ENCODE assay signal across 15 cellular contexts in genomic region chr12:14171111-14171510, GRCh38.
DNase-seq lines count a peak whose midpoint lies in the region; ATAC-seq and TF ChIP-seq lines count a peak whose summit lies in the region.
"Had no signal": no experiment of that assay in that cellular context is flagged by ENCODE, and none has a peak within 500 bp of the region (broad histone marks: within the 10 kb centered on the region; RNA-seq: fewer than 3 reads in every experiment).

No MANE protein-coding gene starts in this region.

- no peak overlapping the region for H3K4me3 ChIP-seq in endodermal cell (ENCODE audit: low read length)
- no peak overlapping the region for H3K4me3 ChIP-seq in gastrocnemius medialis
- H3K4me3 ChIP-seq: left lung, SJSA1 had no signal

- H3K9ac ChIP-seq in endodermal cell (ENCODE audit: extremely low read depth, low read length, poor library complexity, severe bottlenecking): no peak overlapping the region

- peaks cover 4% of the 10 kb centered on the region for H3K27me3 ChIP-seq in endodermal cell (ENCODE audit: control insufficient read depth, insufficient read depth, low read length, poor library complexity, severe bottlenecking)
- no peaks in the 10 kb centered on the region for H3K27me3 ChIP-seq in gastrocnemius medialis
- H3K27me3 ChIP-seq: left lung, SJSA1 had no signal

- no peaks in the 10 kb centered on the region for H3K4me1 ChIP-seq in endodermal cell (ENCODE audit: control insufficient read depth, insufficient read depth, low read length)
- no peaks in the 10 kb centered on the region for H3K4me1 ChIP-seq in gastrocnemius medialis
- H3K4me1 ChIP-seq: left lung, SJSA1 had no signal

- DNase-seq in SIG-M5 treated with dmso at 0.1 percent for 504 hours (lab: John Stamatoyannopoulos, UW; ENCODE audit: unreplicated experiment) (peak; percentile 44), SIG-M5 (lab: John Stamatoyannopoulos, UW) (no peak), endodermal cell (no peak), T-helper 1 cell (no peak), gastrocnemius medialis (no peak)
- no peak for DNase-seq in activated CD4-positive, alpha-beta T cell treated with anti-CD3 and anti-CD28 coated beads for 1 hour
- DNase-seq: activated CD4-positive, alpha-beta T cell treated with anti-CD3 and anti-CD28 coated beads, Interleukin-2, amount 10 ng/mL, durations not matched to agents 24 days and 14 days; left lung; stimulated activated naive CD8-positive, alpha-beta T cell treated with anti-CD3 and anti-CD28 coated beads, Interleukin-15, Interleukin-2, amounts not matched to agents 100 U/mL and 50 U/mL, for 24 hours had no signal

- no peak overlapping the region for H3K27ac Mint-ChIP-seq in endodermal cell
- H3K27ac Mint-ChIP-seq: activated CD4-positive, alpha-beta T cell treated with anti-CD3 and anti-CD28 coated beads, Interleukin-2, amount 10 ng/mL, durations not matched to agents 24 days and 14 days; activated naive CD4-positive, alpha-beta T cell treated with anti-CD3 and anti-CD28 coated beads, Interleukin-2, amount 50 U/mL, for 72 hours; dendritic cell treated with granulocyte-macrophage colony-stimulating factor and Interleukin-4, amounts not matched to agents 40 ng/mL and 50 ng/mL, for 4 days had no signal

- in situ Hi-C loops in gastrocnemius medialis (cut with MboI; ENCODE audit: low sequenced_read_pairs in 4 of 4): loop anchor here (25.0 kb wide), 4 partner anchors 309 to 1259 kb away; no protein-coding TSS in a partner anchor

- H3K36me3 ChIP-seq in endodermal cell (ENCODE audit: control insufficient read depth, insufficient read depth, low read length) (no peaks in the 10 kb centered on the region), gastrocnemius medialis (no peaks in the 10 kb centered on the region)
- H3K36me3 ChIP-seq: left lung, SJSA1 had no signal

- H3K9me3 ChIP-seq in endodermal cell (ENCODE audit: control insufficient read depth, low read length) (no peaks in the 10 kb centered on the region), gastrocnemius medialis (no peaks in the 10 kb centered on the region)
- H3K9me3 ChIP-seq: left lung, SJSA1 had no signal

- TF ChIP-seq POLR2A in gastrocnemius medialis (IDR thresholded peaks at IDR 0.05): no peak

- H3K9me3 Mint-ChIP-seq in endodermal cell: peaks cover 17% of the 10 kb centered on the region
- H3K9me3 Mint-ChIP-seq: activated CD4-positive, alpha-beta T cell treated with anti-CD3 and anti-CD28 coated beads, Interleukin-2, amount 10 ng/mL, durations not matched to agents 24 days and 14 days; activated naive CD4-positive, alpha-beta T cell treated with anti-CD3 and anti-CD28 coated beads, Interleukin-2, amount 50 U/mL, for 72 hours; dendritic cell treated with granulocyte-macrophage colony-stimulating factor and Interleukin-4, amounts not matched to agents 40 ng/mL and 50 ng/mL, for 4 days had no signal

- intact Hi-C loops in gastrocnemius medialis (cut with DNase I; ENCODE audit: low total_unique reads): no loop called here

- peaks cover 31% of the 10 kb centered on the region for H3K27me3 Mint-ChIP-seq in endodermal cell (ENCODE audit: insufficient read depth)

- H3K27ac ChIP-seq in endodermal cell (ENCODE audit: low read depth, low read length) (no peak overlapping the region), gastrocnemius medialis (no peak overlapping the region)
- H3K27ac ChIP-seq: 22Rv1, left lung, SJSA1 had no signal

- H3K4me3 Mint-ChIP-seq in endodermal cell: no peak overlapping the region
- H3K4me3 Mint-ChIP-seq: activated CD4-positive, alpha-beta T cell treated with anti-CD3 and anti-CD28 coated beads, Interleukin-2, amount 10 ng/mL, durations not matched to agents 24 days and 14 days; dendritic cell treated with granulocyte-macrophage colony-stimulating factor and Interleukin-4, amounts not matched to agents 40 ng/mL and 50 ng/mL, for 4 days had no signal

- peaks cover 22% of the 10 kb centered on the region for H3K4me1 Mint-ChIP-seq in endodermal cell

- H3K36me3 Mint-ChIP-seq in endodermal cell (ENCODE audit: low read depth): peaks cover 6% of the 10 kb centered on the region
- H3K36me3 Mint-ChIP-seq: activated naive CD4-positive, alpha-beta T cell treated with anti-CD3 and anti-CD28 coated beads, Interleukin-2, amount 50 U/mL, for 72 hours had no signal

- WGBS in endodermal cell (ENCODE audit: insufficient coverage in 1 of 2, insufficient read length in 1 of 2), 2 experiments: 90 to 94% methylated on average over 1 to 2 of the region's 4 CpGs

- peak; percentile 83 for ATAC-seq in HG02623 (IDR thresholded peaks at IDR 0.05; ENCODE audit: unreplicated experiment)
- peak; percentile 69 for ATAC-seq in HG03521 (IDR thresholded peaks at IDR 0.05; ENCODE audit: unreplicated experiment)
- ATAC-seq in gastrocnemius medialis: no peak
- ATAC-seq: activated naive CD4-positive, alpha-beta T cell treated with anti-CD3 and anti-CD28 coated beads, Interleukin-2, amount 50 U/mL, for 72 hours; left lung; stimulated activated naive CD8-positive, alpha-beta T cell treated with anti-CD3 and anti-CD28 coated beads, Interleukin-15, Interleukin-2, amounts not matched to agents 100 U/mL and 50 U/mL, for 24 hours had no signal

- no peak for TF ChIP-seq CTCF in endodermal cell (conservative IDR thresholded peaks at IDR 0.05)
- no peak for TF ChIP-seq CTCF in gastrocnemius medialis (IDR thresholded peaks at IDR 0.05 in 4 of 5, conservative IDR thresholded peaks at IDR 0.05 in 1 of 5)

Comparison
In these comparisons a context has a peak if more than half of its experiments do, and no peak if none do; other contexts are left out.
1. ATAC-seq: peak in HG02623 (single experiment) and HG03521 (single experiment); none in gastrocnemius medialis (0 of 2).